ENCODE assay signal across 8 cellular contexts in genomic region chr17:43211480-43212402, GRCh38. TPM values are rescaled to one million over a fixed set of nuclear protein-coding genes. Genes with fewer than 3 reads are reported as not detected.
DNase-seq lines count a peak whose midpoint lies in the region; ATAC-seq, FAIRE-seq and TF ChIP-seq lines count a peak whose summit lies in the region.

Gene TMEM106A (plus strand): TSS chr17:43211875. CDS start chr17:43213042, 1,167 bp downstream.

- WGBS in pancreas, 2 donors, result 1% methylated on average over 54 of the region's 54 CpGs
- 0 to 1% methylated on average over 43 to 53 of the region's 54 CpGs for WGBS in thyroid gland, 2 donors

- peak; percentile 85 for DNase-seq in RWPE2 (ENCODE audit: low spot score)
- peak; percentile 74 for DNase-seq in activated naive CD4-positive, alpha-beta T cell treated with anti-CD3 and anti-CD28 coated beads, Interleukin-2, amount 50 U/mL, for 16 hours
- peak; percentile 42 for DNase-seq in glutamatergic neuron
- DNase-seq in pancreas, result peak; percentile 79 to 91 (median 86)
- peak; percentile 80 to 87 for DNase-seq in thyroid gland

- H3K36me3 ChIP-seq in ACC112 (ENCODE audit: insufficient read depth, low read length) (peaks cover 34% of the 10 kb centered on the region; the same call in 1 of the 2 replicates), RWPE2 (ENCODE audit: low read depth) (peaks cover 33% of the 10 kb centered on the region), pancreas (peaks cover 0 to 16% (median 3%) of the 10 kb centered on the region in 3 donors), thyroid gland (peaks cover 10 to 30% of the 10 kb centered on the region in 2 donors)

- peak; percentile 58 for ATAC-seq in GM18873 (IDR thresholded peaks at IDR 0.05; ENCODE audit: low FRiP score, unreplicated experiment)
- ATAC-seq in HG03280 (IDR thresholded peaks at IDR 0.05; ENCODE audit: unreplicated experiment), result peak; percentile 75
- ATAC-seq in RWPE2 (ENCODE audit: low read depth), result peak; percentile 82
- ATAC-seq in pancreas, result peak; percentile 84 to 95 (median 90)

- H3K4me1 ChIP-seq in ACC112 (ENCODE audit: control insufficient read depth, insufficient read depth, low read length, unreplicated experiment) (peaks cover 27% of the 10 kb centered on the region), RWPE2 (ENCODE audit: insufficient read depth, poor library complexity, severe bottlenecking) (peaks cover 11% of the 10 kb centered on the region), pancreas (peaks cover 4 to 29% (median 18%) of the 10 kb centered on the region in 3 donors), thyroid gland (peaks cover 7 to 13% of the 10 kb centered on the region in 2 donors)

- peaks cover 13% of the 10 kb centered on the region for H3K4me1 Mint-ChIP-seq in glutamatergic neuron (ENCODE audit: low read depth, unreplicated experiment)

- peak within 1 kb of the TSS; percentile 87 for H2AFZ ChIP-seq in ACC112 (ENCODE audit: low read length, unreplicated experiment)

- peak within 1 kb of the TSS; percentile 83 for H3K27ac ChIP-seq in ACC112 (ENCODE audit: low read depth, low read length)
- H3K27ac ChIP-seq in RWPE2 (ENCODE audit: poor library complexity, severe bottlenecking), result peak within 1 kb of the TSS; percentile 70
- peak within 1 kb of the TSS; percentile 69 to 93 (median 77) for H3K27ac ChIP-seq in pancreas
- peak within 1 kb of the TSS; percentile 42 to 85 (median 71) for H3K27ac ChIP-seq in thyroid gland

- H3K4me3 ChIP-seq in ACC112 (ENCODE audit: low read depth, low read length) (peak within 1 kb of the TSS; percentile 96), RWPE2 (ENCODE audit: severe bottlenecking) (peak within 1 kb of the TSS; percentile 39), pancreas (peak within 1 kb of the TSS; percentile 34 to 70 (median 44)), thyroid gland (replicated peaks in 1 of 3) (peak within 1 kb of the TSS in 2 of 3 donors; percentile 64 to 72)

- TF ChIP-seq POLR2A in thyroid gland (IDR thresholded peaks at IDR 0.05), result peak in 1 of 2 donors; percentile 69

- intact Hi-C loops in pancreas (cut with DNase I), result loop anchor here in 1 of 3 donors (10.0 kb wide), 1 partner anchor 207 kb away; the partner anchor contains the start of gene IFI35
- intact Hi-C loops in thyroid gland (cut with DNase I), result no loop called here

- FAIRE-seq in pancreas (lab: Jason Lieb, UNC), result no peak

- no peaks in the 10 kb centered on the region for H3K9me3 ChIP-seq in RWPE2 (ENCODE audit: severe bottlenecking)
- H3K9me3 ChIP-seq in pancreas, result no peaks in the 10 kb centered on the region
- H3K9me3 ChIP-seq in thyroid gland, result no peaks in the 10 kb centered on the region

- peak within 1 kb of the TSS; percentile 59 for H3K27ac Mint-ChIP-seq in glutamatergic neuron (ENCODE audit: unreplicated experiment)

- peak within 1 kb of the TSS; percentile 94 for H3K4me3 Mint-ChIP-seq in glutamatergic neuron (ENCODE audit: unreplicated experiment)

- no peaks in the 10 kb centered on the region for H3K27me3 ChIP-seq in ACC112 (ENCODE audit: insufficient read depth, low read length)
- no peaks in the 10 kb centered on the region for H3K27me3 ChIP-seq in RWPE2 (ENCODE audit: insufficient read depth, poor library complexity, severe bottlenecking)
- no peaks in the 10 kb centered on the region for H3K27me3 ChIP-seq in pancreas
- H3K27me3 ChIP-seq in thyroid gland, result no peaks in the 10 kb centered on the region

- no peaks in the 10 kb centered on the region for H3K36me3 Mint-ChIP-seq in glutamatergic neuron (ENCODE audit: unreplicated experiment)

- H3K27me3 Mint-ChIP-seq in glutamatergic neuron (ENCODE audit: unreplicated experiment), result no peaks in the 10 kb centered on the region

- TF ChIP-seq CTCF in RWPE2 (IDR thresholded peaks at IDR 0.05; ENCODE audit: poor library complexity, severe bottlenecking) (peak; percentile 32), glutamatergic neuron (IDR thresholded peaks at IDR 0.05; ENCODE audit: partially characterized antibody, unreplicated experiment) (no peak), pancreas (IDR thresholded peaks at IDR 0.05) (peak in 2 of 4 donors; percentile 10 to 18), thyroid gland (IDR thresholded peaks at IDR 0.05) (peak in 4 of 6 experiments; percentile 30 to 39 (median 34))

- H3K9me3 Mint-ChIP-seq in glutamatergic neuron (ENCODE audit: unreplicated experiment), result peaks cover 3% of the 10 kb centered on the region

- peaks cover 15% of the 10 kb centered on the region for H3K79me2 ChIP-seq in ACC112 (ENCODE audit: control insufficient read depth, insufficient read depth, low read length, unreplicated experiment)

RNA-seq across cellular contexts. Expression of gene TMEM106A, which starts in this region (rescaled TPM):
- total RNA-seq in glutamatergic neuron (ENCODE audit: unreplicated experiment) (2.3 TPM), pancreas (1 to 10 TPM; 2.6 to 7.9 (median 4.4) TPM), thyroid gland (10 to 100 TPM in 3 of 4 donors, 1 to 10 TPM in 1; 9.0 to 14.4 (median 12.5) TPM)
- polyA plus RNA-seq in pancreas, result 1 to 10 TPM; 1.4 to 6.8 TPM

Comparison
In these comparisons a context has a peak if more than half of its experiments do, and no peak if none do; other contexts are left out.
1. Peak in every context shown above with its lines: DNase-seq, ATAC-seq, H3K4me3 ChIP-seq and H3K27ac ChIP-seq.
2. H3K4me3 ChIP-seq: peak in every context shown above with its lines; median percentile 96 in ACC112; 68 in thyroid gland; 44 in pancreas; 39 in RWPE2.